Comparison of ENCODE assay signal across 18 cellular contexts in genomic region chr10:31942435-31942834, GRCh38. TPM values are rescaled to one million over a fixed set of nuclear protein-coding genes. Genes with fewer than 3 reads are reported as not detected.
DNase-seq lines count a peak whose midpoint lies in the region; ATAC-seq and TF ChIP-seq lines count a peak whose summit lies in the region.
"Had no signal": no experiment of that assay in that cellular context is flagged by ENCODE, and none has a peak within 500 bp of the region (broad histone marks: within the 10 kb centered on the region; RNA-seq: fewer than 3 reads in every experiment).

No MANE protein-coding gene starts in this region.

- POLR2A ChIA-PET in HEK293 (lab: Yijun Ruan, JAX) = interaction anchor here (1.6 kb wide), 1 partner anchor 14 kb away, joined by 3 read pairs; the partner anchor contains the start of gene ARHGAP12

- no peak overlapping the region for H3K27ac ChIP-seq in HEK293 (ENCODE audit: extremely low read depth, low read depth, low read length)
- H3K27ac ChIP-seq in SK-N-MC = peak overlapping the region; percentile 68
- peak overlapping the region; percentile 57 to 71 for H3K27ac ChIP-seq in liver (ENCODE audit: low read depth in 1 of 2, low read length in 2 of 2)
- no peak overlapping the region for H3K27ac ChIP-seq in effector memory CD4-positive, alpha-beta T cell (ENCODE audit: insufficient read depth, low read length, poor library complexity, severe bottlenecking)
- H3K27ac ChIP-seq: KMS-11 had no signal

- H3K27ac Mint-ChIP-seq in type B pancreatic cell = peak overlapping the region; percentile 77
- H3K27ac Mint-ChIP-seq: B cell had no signal

- H3K4me1 ChIP-seq in HEK293 (ENCODE audit: control insufficient read depth, insufficient read depth, low read length) (peaks cover 6% of the 10 kb centered on the region), liver (ENCODE audit: control insufficient read depth in 4 of 4, insufficient read depth in 4 of 4, low read length in 3 of 4) (peaks cover 13 to 38% (median 21%) of the 10 kb centered on the region in 4 donors)
- H3K4me1 ChIP-seq in effector memory CD4-positive, alpha-beta T cell (ENCODE audit: control insufficient read depth, insufficient read depth, low read length, poor library complexity, severe bottlenecking) = peaks cover 4% of the 10 kb centered on the region

- H3K36me3 ChIP-seq in HEK293 (ENCODE audit: control insufficient read depth in 2 of 2, insufficient read depth in 1 of 2, low read length in 2 of 2) (no peaks in the 10 kb centered on the region), SK-N-MC (ENCODE audit: insufficient read depth, low read length) (no peaks in the 10 kb centered on the region), liver (ENCODE audit: control insufficient read depth in 4 of 4, insufficient read depth in 3 of 4, low read depth in 1 of 4, low read length in 3 of 4) (no peaks in the 10 kb centered on the region)
- H3K36me3 ChIP-seq in effector memory CD4-positive, alpha-beta T cell (ENCODE audit: control insufficient read depth, insufficient read depth, low read length) = no peaks in the 10 kb centered on the region

- DNase-seq in SK-N-MC (ENCODE audit: low read depth, low spot score) (no peak), type B pancreatic cell (ENCODE audit: extremely low spot score, unreplicated experiment) (no peak)
- no peak for DNase-seq in effector memory CD4-positive, alpha-beta T cell
- DNase-seq: DMS153, GDM1, H7, NCI-H1417, NCI-H187, NCI-H2107, NCI-H226, NCI-H524 treated with DMSO at 0.1 percent for 48 hours, SW 1271 had no signal

- WGBS in liver = 100% methylated on average over 1 of the region's 1 CpG

- TF ChIP-seq RAD21 in liver (IDR thresholded peaks at IDR 0.05) = no peak

- H3K4me3 ChIP-seq in HEK293 (ENCODE audit: low read depth, low read length) (no peak overlapping the region), SK-N-MC (peak overlapping the region; percentile 52), liver (ENCODE audit: low read depth in 1 of 3, low read length in 3 of 3) (peak overlapping the region in 1 of 3 donors; percentile 16)
- H3K4me3 ChIP-seq in effector memory CD4-positive, alpha-beta T cell (ENCODE audit: insufficient read depth, low read depth, low read length, poor library complexity, severe bottlenecking) = no peak overlapping the region

- H3K36me3 Mint-ChIP-seq in type B pancreatic cell = no peaks in the 10 kb centered on the region

- TF ChIP-seq CTCF in HEK293 (tag by site-specific recombination; IDR thresholded peaks at IDR 0.05) (no peak), liver (IDR thresholded peaks at IDR 0.05; ENCODE audit: low read depth, low read length, missing input control) (no peak), type B pancreatic cell (conservative IDR thresholded peaks at IDR 0.05) (no peak)

- no peaks in the 10 kb centered on the region for H3K9me3 ChIP-seq in HEK293 (ENCODE audit: control insufficient read depth, insufficient read depth, low read depth, low read length)
- no peaks in the 10 kb centered on the region for H3K9me3 ChIP-seq in SK-N-MC (ENCODE audit: low read depth, low read length)
- no peaks in the 10 kb centered on the region for H3K9me3 ChIP-seq in liver (ENCODE audit: control insufficient read depth in 4 of 4, low read length in 3 of 4)
- no peaks in the 10 kb centered on the region for H3K9me3 ChIP-seq in effector memory CD4-positive, alpha-beta T cell (ENCODE audit: control insufficient read depth, low read length)

- H3K9ac ChIP-seq in SK-N-MC (ENCODE audit: insufficient read length) (no peak overlapping the region), liver (ENCODE audit: low read depth in 1 of 2, low read length in 2 of 2) (peak overlapping the region in 1 of 2 donors; percentile 51)
- H3K9ac ChIP-seq: KMS-11 had no signal

- H3K4me3 Mint-ChIP-seq in type B pancreatic cell = peak overlapping the region; percentile 47
- H3K4me3 Mint-ChIP-seq: B cell had no signal

- H3K4me1 Mint-ChIP-seq in type B pancreatic cell (ENCODE audit: unreplicated experiment) = peaks cover 33% of the 10 kb centered on the region

- CTCF ChIA-PET in HEK293 (lab: Yijun Ruan, JAX) = interaction anchor here (1.0 kb wide), 1 partner anchor 15 kb away, joined by 3 read pairs; no protein-coding TSS in a partner anchor

- no peaks in the 10 kb centered on the region for H3K27me3 ChIP-seq in liver (ENCODE audit: control insufficient read depth in 4 of 4, insufficient read depth in 4 of 4, low read length in 3 of 4)
- H3K27me3 ChIP-seq in effector memory CD4-positive, alpha-beta T cell (replicated peaks; ENCODE audit: control insufficient read depth, insufficient read depth, low read length, poor library complexity, severe bottlenecking) = no peaks in the 10 kb centered on the region

- ATAC-seq in HG02870 (IDR thresholded peaks at IDR 0.05; ENCODE audit: unreplicated experiment) = no peak
- ATAC-seq in GM18858 (IDR thresholded peaks at IDR 0.05; ENCODE audit: unreplicated experiment) = no peak

- no peaks in the 10 kb centered on the region for H3K27me3 Mint-ChIP-seq in type B pancreatic cell
- H3K27me3 Mint-ChIP-seq: B cell had no signal

- H3K9me3 Mint-ChIP-seq in type B pancreatic cell = no peaks in the 10 kb centered on the region

TF ChIP-seq in HEK293, 187 proteins besides CTCF, POLR2A, EP300 and RAD21 (continues in another document):
- TF ChIP-seq ZNF121 (tag by site-specific recombination; IDR thresholded peaks at IDR 0.05) = peak; percentile 74
- no peak for TF ChIP-seq ZBTB49 (tag by site-specific recombination; IDR thresholded peaks at IDR 0.05; ENCODE audit: low read depth)

TF ChIP-seq in liver, 16 proteins besides CTCF, POLR2A, EP300 and RAD21:
- TF ChIP-seq MAX (IDR thresholded peaks at IDR 0.05) (no peak), ZBTB33 (IDR thresholded peaks at IDR 0.05) (no peak), TAF1 (conservative IDR thresholded peaks at IDR 0.05) (no peak), FOXA1 (IDR thresholded peaks at IDR 0.05) (no peak), FOXA2 (IDR thresholded peaks at IDR 0.05) (no peak), NR2F2 (IDR thresholded peaks at IDR 0.05) (no peak), JUND (IDR thresholded peaks at IDR 0.05) (no peak), RXRA (IDR thresholded peaks at IDR 0.05) (no peak), REST (IDR thresholded peaks at IDR 0.05) (no peak)

RNA-seq across cellular contexts. Expression of gene ARHGAP12, which starts 13.8 kb away (rescaled TPM):
- 10 to 100 TPM; 15.2 to 29.1 TPM for total RNA-seq in liver
- polyA plus RNA-seq in liver = 1 to 10 TPM; 7.0 to 9.3 TPM
- 30.4 and 39.5 TPM in 2 replicates for total RNA-seq in type B pancreatic cell (ENCODE audit: low replicate concordance)

Comparison
In these comparisons a context has a peak if more than half of its experiments do, and no peak if none do; other contexts are left out.
1. H3K27ac ChIP-seq: peak in SK-N-MC (single experiment) and liver (2 of 2); none in HEK293 (single experiment) and effector memory CD4-positive, alpha-beta T cell (single experiment).